19 cellular contexts compared by ENCODE assay signal in genomic region chr14:22147716-22148115, GRCh38.
A peak's percentile ranks its signal among the peaks of the same experiment; 100 is the strongest.
DNase-seq lines count a peak whose midpoint lies in the region; ATAC-seq and TF ChIP-seq lines count a peak whose summit lies in the region.
"Had no signal": no experiment of that assay in that cellular context is flagged by ENCODE, and none has a peak within 500 bp of the region (broad histone marks: within the 10 kb centered on the region; RNA-seq: fewer than 3 reads in every experiment).

No MANE protein-coding gene starts in this region.

- peak; percentile 36 for ATAC-seq in activated CD8-positive, alpha-beta T cell treated with anti-CD3 and anti-CD28 coated beads, Interleukin-2, amount 10 ng/mL, durations not matched to agents 7 days and 5 days
- no peak for ATAC-seq in Right ventricle myocardium superior (ENCODE audit: poor library complexity)
- ATAC-seq: left colon had no signal

- CTCF ChIA-PET in activated CD8-positive, alpha-beta T cell treated with anti-CD3 and anti-CD28 coated beads, Interleukin-2, amount 10 ng/mL, durations not matched to agents 7 days and 5 days (lab: Charles Lee) = interaction anchor here (0.8 to 2.6 kb wide), 5 partner anchors 11 to 422 kb away, joined by 3 to 11 read pairs (median 3); no protein-coding TSS in a partner anchor

- no peaks in the 10 kb centered on the region for H3K9me3 Mint-ChIP-seq in activated CD8-positive, alpha-beta T cell treated with anti-CD3 and anti-CD28 coated beads, Interleukin-2, amount 10 ng/mL, durations not matched to agents 7 days and 5 days (ENCODE audit: insufficient read depth)

- peaks cover 13% of the 10 kb centered on the region for H3K4me1 Mint-ChIP-seq in activated CD8-positive, alpha-beta T cell treated with anti-CD3 and anti-CD28 coated beads, Interleukin-2, amount 10 ng/mL, durations not matched to agents 7 days and 5 days (ENCODE audit: low read depth)
- H3K4me1 Mint-ChIP-seq: H9 had no signal

- H3K27ac Mint-ChIP-seq in activated CD8-positive, alpha-beta T cell treated with anti-CD3 and anti-CD28 coated beads, Interleukin-2, amount 10 ng/mL, durations not matched to agents 7 days and 5 days = peak overlapping the region; percentile 60
- H3K27ac Mint-ChIP-seq: H9 had no signal

- H3K4me3 ChIP-seq in LNCaP clone FGC (ENCODE audit: low read depth, low read length) = no peak overlapping the region
- H3K4me3 ChIP-seq: adrenal gland, sigmoid colon, SJSA1, testis had no signal

- POLR2A ChIA-PET in activated CD8-positive, alpha-beta T cell treated with anti-CD3 and anti-CD28 coated beads, Interleukin-2, amount 10 ng/mL, durations not matched to agents 7 days and 5 days (lab: Charles Lee) = interaction anchor here (1.3 kb wide), 1 partner anchor 409 kb away, joined by 9 read pairs; no protein-coding TSS in a partner anchor

- peak overlapping the region; percentile 70 for H3K4me3 Mint-ChIP-seq in activated CD8-positive, alpha-beta T cell treated with anti-CD3 and anti-CD28 coated beads, Interleukin-2, amount 10 ng/mL, durations not matched to agents 7 days and 5 days
- H3K4me3 Mint-ChIP-seq: H9 had no signal

- H3K27me3 Mint-ChIP-seq in activated CD8-positive, alpha-beta T cell treated with anti-CD3 and anti-CD28 coated beads, Interleukin-2, amount 10 ng/mL, durations not matched to agents 7 days and 5 days (ENCODE audit: low read depth) = no peaks in the 10 kb centered on the region

- no peaks in the 10 kb centered on the region for H3K36me3 Mint-ChIP-seq in activated CD8-positive, alpha-beta T cell treated with anti-CD3 and anti-CD28 coated beads, Interleukin-2, amount 10 ng/mL, durations not matched to agents 7 days and 5 days (ENCODE audit: low read depth)

- intact Hi-C loops in Right ventricle myocardium superior (cut with DNase I) = no loop called here

- TF ChIP-seq CTCF in LNCaP clone FGC (IDR thresholded peaks at IDR 0.05; ENCODE audit: control insufficient read depth, extremely low read depth, insufficient read depth) = peak; percentile 33

- DNase-seq in activated effector memory CD4-positive, alpha-beta T cell treated with anti-CD3 and anti-CD28 coated beads, Interleukin-2, amount 50 U/mL, for 16 hours = peak; percentile 54
- DNase-seq in activated effector memory CD4-positive, alpha-beta T cell treated with Interleukin-2 at 50 U/mL for 16 hours = no peak
- DNase-seq in LNCaP clone FGC (ENCODE audit: low read depth) (no peak), iPS-NIHi7 (ENCODE audit: extremely low spot score) (peak; percentile 15), hypothalamus (lab: John Stamatoyannopoulos, UW) (no peak), Right ventricle myocardium superior (no peak), NCI-H2029 treated with DMSO at 0.1 percent for 48 hours (lab: John Stamatoyannopoulos, UW) (no peak)
- peak; percentile 22 for DNase-seq in activated CD8-positive, alpha-beta T cell treated with anti-CD3 and anti-CD28 coated beads, Interleukin-2, amount 10 ng/mL, durations not matched to agents 7 days and 5 days
- DNase-seq: adrenal gland; GDM1; H9; hippocampal formation; left colon; NCI-H146; occipital lobe; sigmoid colon; stimulated activated CD4-positive, alpha-beta T cell treated with anti-CD3 and anti-CD28 coated beads, Interleukin-2, amount 100 ng/mL, for 48 hours; testis had no signal

Comparison
In these comparisons a context has a peak if more than half of its experiments do, and no peak if none do; other contexts are left out.
1. DNase-seq: peak in activated effector memory CD4-positive, alpha-beta T cell treated with anti-CD3 and anti-CD28 coated beads, Interleukin-2, amount 50 U/mL, for 16 hours (single experiment), activated CD8-positive, alpha-beta T cell treated with anti-CD3 and anti-CD28 coated beads, Interleukin-2, amount 10 ng/mL, durations not matched to agents 7 days and 5 days (single experiment) and iPS-NIHi7 (single experiment); none in activated effector memory CD4-positive, alpha-beta T cell treated with Interleukin-2 at 50 U/mL for 16 hours (single experiment), LNCaP clone FGC (single experiment), hypothalamus (0 of 51), Right ventricle myocardium superior (single experiment) and NCI-H2029 treated with DMSO at 0.1 percent for 48 hours (single experiment).